Comparison of ENCODE assay signal across 18 cellular contexts in genomic region chr1:165815725-165816124, GRCh38. TPM values are rescaled to one million over a fixed set of nuclear protein-coding genes. Genes with fewer than 3 reads are reported as not detected.
DNase-seq lines count a peak whose midpoint lies in the region; ATAC-seq and TF ChIP-seq lines count a peak whose summit lies in the region.
"Had no signal": no experiment of that assay in that cellular context is flagged by ENCODE, and none has a peak within 500 bp of the region (broad histone marks: within the 10 kb centered on the region; RNA-seq: fewer than 3 reads in every experiment).

No MANE protein-coding gene starts in this region.

- no peaks in the 10 kb centered on the region for H3K9me3 ChIP-seq in PC-9 (ENCODE audit: insufficient read depth, low read depth)

- 0 out of 2 replicates have a peak overlapping the region, but pooled peaks have one; percentile 60 for H2AFZ ChIP-seq in PC-9

- H3K27me3 Mint-ChIP-seq in glutamatergic neuron (ENCODE audit: unreplicated experiment): no peaks in the 10 kb centered on the region
- H3K27me3 Mint-ChIP-seq: activated T-helper 17 cell treated with anti-CD3 and anti-CD28 coated beads, Interleukin-2, amount 50 U/mL, for 72 hours had no signal

- H3K36me3 Mint-ChIP-seq in glutamatergic neuron (ENCODE audit: unreplicated experiment): no peaks in the 10 kb centered on the region

- H3K9me2 ChIP-seq in PC-9 (ENCODE audit: insufficient read depth): no peaks in the 10 kb centered on the region

- H3K4me1 ChIP-seq in PC-9 (replicated peaks; ENCODE audit: insufficient read depth): no peaks in the 10 kb centered on the region
- H3K4me1 ChIP-seq: BLaER1 treated with 17β-estradiol and CSF1 and Interleukin-3, amounts not matched to agents 10 nM and 100 nM; esophagus muscularis mucosa had no signal

- peak; percentile 78 for DNase-seq in EL
- DNase-seq in PC-9: peak in 1 of 2 experiments; percentile 41
- DNase-seq in epithelial cell of esophagus (ENCODE audit: low read depth): peak; percentile 53
- peak; percentile 56 for DNase-seq in myocyte (ENCODE audit: low read depth)
- DNase-seq in glutamatergic neuron: no peak
- no peak for DNase-seq in SKM-1 (lab: John Stamatoyannopoulos, UW; ENCODE audit: unreplicated experiment)
- no peak for DNase-seq in NCI-H2081 (lab: John Stamatoyannopoulos, UW)
- DNase-seq: activated CD8-positive, alpha-beta T cell treated with anti-CD3 and anti-CD28 coated beads, Interleukin-2, amount 10 ng/mL, durations not matched to agents 7 days and 5 days; dermis blood vessel endothelial cell; DMS153; NCI-H2029; NCI-H524 treated with DMSO at 0.1 percent for 48 hours; retina had no signal

- no peak for TF ChIP-seq CTCF in PC-9 (conservative IDR thresholded peaks at IDR 0.05)
- no peak for TF ChIP-seq CTCF in epithelial cell of esophagus (IDR thresholded peaks at IDR 0.05; ENCODE audit: insufficient read depth, low read depth, low read length, missing control alignments)
- TF ChIP-seq CTCF in glutamatergic neuron (IDR thresholded peaks at IDR 0.05; ENCODE audit: partially characterized antibody, unreplicated experiment): no peak

- intact Hi-C loops in PC-9 (cut with micrococcal nuclease; ENCODE audit: unreplicated experiment): no loop called here

- peak overlapping the region; percentile 36; the same call in 1 of the 2 replicates for H3K4me2 ChIP-seq in PC-9
- H3K4me2 ChIP-seq: BLaER1 treated with 17β-estradiol and CSF1 and Interleukin-3, amounts not matched to agents 10 nM and 100 nM had no signal

- H3K4me3 ChIP-seq in PC-9 (no peak overlapping the region), epithelial cell of esophagus (ENCODE audit: low read length) (no peak overlapping the region)
- H3K4me3 ChIP-seq: BLaER1 treated with 17β-estradiol and CSF1 and Interleukin-3, amounts not matched to agents 10 nM and 100 nM; esophagus muscularis mucosa had no signal

- no peaks in the 10 kb centered on the region for H3K36me3 ChIP-seq in PC-9 (ENCODE audit: low read depth)
- H3K36me3 ChIP-seq: BLaER1 treated with 17β-estradiol and CSF1 and Interleukin-3, amounts not matched to agents 10 nM and 100 nM; esophagus muscularis mucosa had no signal

- H3K27me3 ChIP-seq in PC-9 (ENCODE audit: insufficient read depth, low read depth): no peaks in the 10 kb centered on the region
- H3K27me3 ChIP-seq: BLaER1 treated with 17β-estradiol and CSF1 and Interleukin-3, amounts not matched to agents 10 nM and 100 nM had no signal

- H3K79me2 ChIP-seq in PC-9 (ENCODE audit: low read depth): no peaks in the 10 kb centered on the region

- H4K20me1 ChIP-seq in PC-9 (ENCODE audit: insufficient read depth): no peaks in the 10 kb centered on the region
- H4K20me1 ChIP-seq: BLaER1 treated with 17β-estradiol and CSF1 and Interleukin-3, amounts not matched to agents 10 nM and 100 nM had no signal

- no peak overlapping the region for H3K4me3 Mint-ChIP-seq in glutamatergic neuron (ENCODE audit: unreplicated experiment)
- H3K4me3 Mint-ChIP-seq: activated CD8-positive, alpha-beta T cell treated with anti-CD3 and anti-CD28 coated beads, Interleukin-2, amount 10 ng/mL, durations not matched to agents 7 days and 5 days; activated T-helper 17 cell treated with anti-CD3 and anti-CD28 coated beads, Interleukin-2, amount 50 U/mL, for 72 hours; neural crest cell had no signal

- no TSS peak for BruUV-seq in PC-9 (replicated peaks; lab: Mats Ljungman, UMichigan)

- H3K27ac Mint-ChIP-seq in glutamatergic neuron (ENCODE audit: unreplicated experiment): no peak overlapping the region
- H3K27ac Mint-ChIP-seq: activated CD8-positive, alpha-beta T cell treated with anti-CD3 and anti-CD28 coated beads, Interleukin-2, amount 10 ng/mL, durations not matched to agents 7 days and 5 days; activated T-helper 17 cell treated with anti-CD3 and anti-CD28 coated beads, Interleukin-2, amount 50 U/mL, for 72 hours had no signal

- POLR2A ChIA-PET in PC-9 (lab: Charles Lee; ENCODE audit: unreplicated experiment): no interaction called here

- no peak for ATAC-seq in HG02938 (IDR thresholded peaks at IDR 0.05; ENCODE audit: unreplicated experiment)
- ATAC-seq: activated CD8-positive, alpha-beta T cell treated with anti-CD3 and anti-CD28 coated beads, Interleukin-2, amount 10 ng/mL, durations not matched to agents 7 days and 5 days; activated T-helper 17 cell treated with anti-CD3 and anti-CD28 coated beads, Interleukin-2, amount 50 U/mL, for 72 hours had no signal

- no peaks in the 10 kb centered on the region for H3K4me1 Mint-ChIP-seq in glutamatergic neuron (ENCODE audit: low read depth, unreplicated experiment)
- H3K4me1 Mint-ChIP-seq: activated T-helper 17 cell treated with anti-CD3 and anti-CD28 coated beads, Interleukin-2, amount 50 U/mL, for 72 hours; neural crest cell had no signal

- CTCF ChIA-PET in PC-9 (lab: Charles Lee): no interaction called here

- H3K27ac ChIP-seq in PC-9: no peak overlapping the region
- H3K27ac ChIP-seq: BLaER1 treated with 17β-estradiol and CSF1 and Interleukin-3, amounts not matched to agents 10 nM and 100 nM; esophagus muscularis mucosa had no signal

- H3K9me3 Mint-ChIP-seq in glutamatergic neuron (ENCODE audit: unreplicated experiment): no peaks in the 10 kb centered on the region
- H3K9me3 Mint-ChIP-seq: activated T-helper 17 cell treated with anti-CD3 and anti-CD28 coated beads, Interleukin-2, amount 50 U/mL, for 72 hours; neural crest cell had no signal

- no peaks in the 10 kb centered on the region for H3F3A ChIP-seq in PC-9 (ENCODE audit: insufficient read depth, low read depth)

RNA-seq across cellular contexts. Expression of gene UCK2, which starts 11.7 kb away (rescaled TPM):
- total RNA-seq in PC-9 (2021): 54.8 and 59.9 TPM in 2 replicates
- total RNA-seq in myocyte: 107 and 130 TPM in 2 replicates
- 159 TPM for polyA plus RNA-seq in myocyte (2012)
- 29.9 TPM for total RNA-seq in glutamatergic neuron (ENCODE audit: unreplicated experiment)

RNA-seq across cellular contexts. Expression of gene TMCO1, which starts 47.1 kb away (rescaled TPM):
- total RNA-seq in PC-9 (2021) (64.1 and 65.6 TPM in 2 replicates), myocyte (87.2 and 96.9 TPM in 2 replicates), glutamatergic neuron (ENCODE audit: unreplicated experiment) (74.9 TPM)
- 178 TPM for polyA plus RNA-seq in myocyte (2012)

Comparison
In these comparisons a context has a peak if more than half of its experiments do, and no peak if none do; other contexts are left out.
1. DNase-seq: peak in EL (single experiment), epithelial cell of esophagus (single experiment) and myocyte (single experiment); none in glutamatergic neuron (single experiment), SKM-1 (single experiment) and NCI-H2081 (0 of 2).